In genomic region chr3:27877122-27878011, GRCh38 we compare ENCODE assay signal across 1 cellular context.
TF ChIP-seq lines count a peak whose summit lies in the region.

No MANE protein-coding gene starts in this region.

TF ChIP-seq in HepG2, 621 proteins besides CTCF, POLR2A, EP300 and RAD21 (continued from another document):
- TF ChIP-seq, protein P1, sequence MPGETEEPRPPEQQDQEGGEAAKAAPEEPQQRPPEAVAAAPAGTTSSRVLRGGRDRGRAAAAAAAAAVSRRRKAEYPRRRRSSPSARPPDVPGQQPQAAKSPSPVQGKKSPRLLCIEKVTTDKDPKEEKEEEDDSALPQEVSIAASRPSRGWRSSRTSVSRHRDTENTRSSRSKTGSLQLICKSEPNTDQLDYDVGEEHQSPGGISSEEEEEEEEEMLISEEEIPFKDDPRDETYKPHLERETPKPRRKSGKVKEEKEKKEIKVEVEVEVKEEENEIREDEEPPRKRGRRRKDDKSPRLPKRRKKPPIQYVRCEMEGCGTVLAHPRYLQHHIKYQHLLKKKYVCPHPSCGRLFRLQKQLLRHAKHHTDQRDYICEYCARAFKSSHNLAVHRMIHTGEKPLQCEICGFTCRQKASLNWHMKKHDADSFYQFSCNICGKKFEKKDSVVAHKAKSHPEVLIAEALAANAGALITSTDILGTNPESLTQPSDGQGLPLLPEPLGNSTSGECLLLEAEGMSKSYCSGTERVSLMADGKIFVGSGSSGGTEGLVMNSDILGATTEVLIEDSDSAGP (CRISPR knock-in tag; IDR thresholded peaks at IDR 0.05; ENCODE audit: borderline replicate concordance) = no peak
- no peak for TF ChIP-seq ZNF160 (CRISPR knock-in tag; IDR thresholded peaks at IDR 0.05)
- no peak for TF ChIP-seq HHEX (CRISPR knock-in tag; IDR thresholded peaks at IDR 0.05)
- TF ChIP-seq HDAC6 (IDR thresholded peaks at IDR 0.05; ENCODE audit: low read depth, low read length) = no peak
- TF ChIP-seq GATAD1 (CRISPR knock-in tag; IDR thresholded peaks at IDR 0.05) = no peak
- TF ChIP-seq KMT2B (CRISPR knock-in tag; IDR thresholded peaks at IDR 0.05) = no peak
- no peak for TF ChIP-seq KMT2A (CRISPR knock-in tag; IDR thresholded peaks at IDR 0.05)
TF ChIP-seq in HepG2: peak in this region for 0.
